ENCODE assay signal across 1 cellular context in the genomic region with DNA sequence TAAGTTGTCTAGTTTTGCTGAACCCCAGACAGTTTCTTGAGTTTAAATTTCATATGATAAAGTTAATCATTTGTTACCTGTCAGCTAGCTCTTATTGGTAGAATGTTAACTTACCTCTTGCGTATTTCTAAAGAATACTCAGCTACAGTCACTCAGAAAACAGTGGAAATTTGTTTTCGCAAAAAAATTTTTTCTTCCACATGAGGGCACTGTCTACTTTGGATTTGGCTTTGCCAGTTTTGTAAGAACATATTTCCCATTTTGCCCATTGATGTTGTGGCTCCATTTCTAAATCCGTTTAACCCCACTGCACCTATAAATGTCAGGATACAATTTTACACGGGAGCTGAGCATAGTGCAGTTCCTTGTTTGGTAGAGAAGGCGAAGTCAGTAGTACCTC.
TF ChIP-seq lines count a peak whose summit lies in the region.

No MANE protein-coding gene starts in this region.

TF ChIP-seq in SK-N-SH treated with all-trans-retinoic acid at 6 μM for 48 hours, 23 proteins besides CTCF, POLR2A, EP300 and RAD21 (continued from another document):
- no peak for TF ChIP-seq ISL1 (CRISPR knock-in tag; IDR thresholded peaks at IDR 0.05)
- no peak for TF ChIP-seq PPARA (CRISPR knock-in tag; IDR thresholded peaks at IDR 0.05; ENCODE audit: borderline replicate concordance)
- TF ChIP-seq ZNF565 (CRISPR knock-in tag; conservative IDR thresholded peaks at IDR 0.05; ENCODE audit: low read depth) = no peak
- TF ChIP-seq ZNF70 (CRISPR knock-in tag; IDR thresholded peaks at IDR 0.05) = no peak
- TF ChIP-seq GLIS3 (CRISPR knock-in tag; IDR thresholded peaks at IDR 0.05) = no peak
- no peak for TF ChIP-seq PATZ1 (CRISPR knock-in tag; IDR thresholded peaks at IDR 0.05; ENCODE audit: borderline replicate concordance)
- TF ChIP-seq ZFP30 (CRISPR knock-in tag; IDR thresholded peaks at IDR 0.05) = no peak
- no peak for TF ChIP-seq RARB (CRISPR knock-in tag; IDR thresholded peaks at IDR 0.05)
- no peak for TF ChIP-seq ESRRG (CRISPR knock-in tag; IDR thresholded peaks at IDR 0.05)
- no peak for TF ChIP-seq SNAI2 (CRISPR knock-in tag; IDR thresholded peaks at IDR 0.05)
- no peak for TF ChIP-seq CSDC2 (CRISPR knock-in tag; IDR thresholded peaks at IDR 0.05)
- TF ChIP-seq POU6F1 (CRISPR knock-in tag; IDR thresholded peaks at IDR 0.05; ENCODE audit: borderline replicate concordance, low read depth) = no peak
- TF ChIP-seq, protein P1, sequence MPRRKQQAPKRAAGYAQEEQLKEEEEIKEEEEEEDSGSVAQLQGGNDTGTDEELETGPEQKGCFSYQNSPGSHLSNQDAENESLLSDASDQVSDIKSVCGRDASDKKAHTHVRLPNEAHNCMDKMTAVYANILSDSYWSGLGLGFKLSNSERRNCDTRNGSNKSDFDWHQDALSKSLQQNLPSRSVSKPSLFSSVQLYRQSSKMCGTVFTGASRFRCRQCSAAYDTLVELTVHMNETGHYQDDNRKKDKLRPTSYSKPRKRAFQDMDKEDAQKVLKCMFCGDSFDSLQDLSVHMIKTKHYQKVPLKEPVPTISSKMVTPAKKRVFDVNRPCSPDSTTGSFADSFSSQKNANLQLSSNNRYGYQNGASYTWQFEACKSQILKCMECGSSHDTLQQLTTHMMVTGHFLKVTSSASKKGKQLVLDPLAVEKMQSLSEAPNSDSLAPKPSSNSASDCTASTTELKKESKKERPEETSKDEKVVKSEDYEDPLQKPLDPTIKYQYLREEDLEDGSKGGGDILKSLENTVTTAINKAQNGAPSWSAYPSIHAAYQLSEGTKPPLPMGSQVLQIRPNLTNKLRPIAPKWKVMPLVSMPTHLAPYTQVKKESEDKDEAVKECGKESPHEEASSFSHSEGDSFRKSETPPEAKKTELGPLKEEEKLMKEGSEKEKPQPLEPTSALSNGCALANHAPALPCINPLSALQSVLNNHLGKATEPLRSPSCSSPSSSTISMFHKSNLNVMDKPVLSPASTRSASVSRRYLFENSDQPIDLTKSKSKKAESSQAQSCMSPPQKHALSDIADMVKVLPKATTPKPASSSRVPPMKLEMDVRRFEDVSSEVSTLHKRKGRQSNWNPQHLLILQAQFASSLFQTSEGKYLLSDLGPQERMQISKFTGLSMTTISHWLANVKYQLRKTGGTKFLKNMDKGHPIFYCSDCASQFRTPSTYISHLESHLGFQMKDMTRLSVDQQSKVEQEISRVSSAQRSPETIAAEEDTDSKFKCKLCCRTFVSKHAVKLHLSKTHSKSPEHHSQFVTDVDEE (CRISPR knock-in tag; IDR thresholded peaks at IDR 0.05) = no peak
- TF ChIP-seq TOX (CRISPR knock-in tag; IDR thresholded peaks at IDR 0.05; ENCODE audit: borderline replicate concordance) = no peak
TF ChIP-seq in SK-N-SH treated with all-trans-retinoic acid at 6 μM for 48 hours: peak in this region for 0.
